In genomic region chr9:136321561-136321960, GRCh38 we compare ENCODE assay signal across 23 cellular contexts. TPM values are rescaled to one million over a fixed set of nuclear protein-coding genes. Genes with fewer than 3 reads are reported as not detected.
"Had no signal": no experiment of that assay in that cellular context is flagged by ENCODE, and none has a peak within 500 bp of the region (broad histone marks: within the 10 kb centered on the region; RNA-seq: fewer than 3 reads in every experiment).

No MANE protein-coding gene starts in this region.

- H3K9ac ChIP-seq: KMS-11 had no signal

- ATAC-seq: Panc1, PC-3 had no signal

- H3K27ac ChIP-seq: KMS-11, RWPE1, SJSA1, SK-N-MC had no signal

- H3K9me3 ChIP-seq: SJSA1 had no signal

- DNase-seq: Kasumi-1, MM.1S, NCI-H1105, NCI-H1417, NCI-H1436 treated with DMSO at 0.1 percent for 48 hours, NCI-H1694, NCI-H1930, NCI-H2081, NCI-H2107, NCI-H2227 treated with DMSO at 0.1 percent for 48 hours, NCI-H510A, NCI-H524 treated with DMSO at 0.1 percent for 48 hours, NCI-H69, NCI-H774, PC-3, SIG-M5 had no signal

- H3K4me2 ChIP-seq: KMS-11 had no signal

- H3K27me3 ChIP-seq: SJSA1 had no signal

- H3K4me3 ChIP-seq: SJSA1, SK-N-MC had no signal

- H3K36me3 ChIP-seq: SJSA1 had no signal

RNA-seq across cellular contexts. Expression of gene GPSM1, which starts 5.8 kb away (rescaled TPM):
- total RNA-seq: OCI-LY7 had no signal

RNA-seq across cellular contexts. Expression of gene CCDC187, which starts 17.7 kb away (rescaled TPM):
- total RNA-seq: M059J, OCI-LY7, SJSA1 had no signal
